Comparison of ENCODE assay signal across 34 cellular contexts in the genomic region with DNA sequence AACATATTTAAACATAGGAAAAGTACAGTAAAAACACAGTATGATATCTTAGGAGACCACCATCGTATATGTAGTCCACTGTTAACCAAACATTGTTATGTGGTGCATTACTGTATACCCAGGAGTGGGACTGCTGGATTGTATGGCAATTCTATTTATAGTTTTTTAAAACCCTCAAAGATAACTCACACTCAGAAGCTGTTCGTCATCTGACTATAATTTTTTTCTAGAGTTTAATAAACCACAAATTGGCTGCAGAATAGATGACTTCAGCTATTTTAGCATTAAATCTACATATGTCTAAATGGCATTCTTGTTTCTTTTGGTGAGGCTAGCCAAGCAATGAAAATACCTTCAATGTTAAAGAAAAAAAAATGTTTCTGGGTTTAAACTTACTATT.
"Had no signal": no experiment of that assay in that cellular context is flagged by ENCODE, and none has a peak within 500 bp of the region (broad histone marks: within the 10 kb centered on the region; RNA-seq: fewer than 3 reads in every experiment).

No MANE protein-coding gene starts in this region.

- H3K4me2 ChIP-seq: KMS-11 had no signal

- ATAC-seq: activated naive CD4-positive, alpha-beta T cell treated with anti-CD3 and anti-CD28 coated beads, Interleukin-2, amount 50 U/mL, for 72 hours; activated T-cell treated with anti-CD3 and anti-CD28 coated beads, Interleukin-2, amount 50 U/mL, for 4 hours; PC-3; Right ventricle myocardium inferior had no signal

- H3K9me3 ChIP-seq: adrenal gland, Peyer's patch had no signal

- H3K4me3 ChIP-seq: adrenal gland, Peyer's patch had no signal

- H3K4me1 ChIP-seq: adrenal gland, Peyer's patch had no signal

- H3K36me3 Mint-ChIP-seq: activated CD4-positive, alpha-beta memory T cell treated with anti-CD3 and anti-CD28 coated beads for 36 hours; brain had no signal

- H3K36me3 ChIP-seq: adrenal gland, Peyer's patch had no signal

- H3K27ac Mint-ChIP-seq: activated B cell treated with CpG ODN at 0.5 μM for 24 hours; activated CD4-positive, alpha-beta memory T cell treated with anti-CD3 and anti-CD28 coated beads for 36 hours; activated naive CD4-positive, alpha-beta T cell treated with anti-CD3 and anti-CD28 coated beads for 36 hours; activated naive CD4-positive, alpha-beta T cell treated with anti-CD3 and anti-CD28 coated beads, Interleukin-2, amount 50 U/mL, for 72 hours; activated T-helper 1 cell treated with anti-CD3 and anti-CD28 coated beads, Interleukin-12 subunit alpha, Interleukin-12 subunit beta, Interleukin-2, Interleukin-4 antibody, amounts not matched to agents 30 ng/mL and 10 ng/mL and 1 ng/mL, durations not matched to agents 14 hours and 24 hours and 36 hours; brain had no signal

- H3K4me3 Mint-ChIP-seq: activated B cell treated with CpG ODN at 0.5 μM for 24 hours; activated CD4-positive, alpha-beta memory T cell treated with anti-CD3 and anti-CD28 coated beads for 36 hours; activated naive CD4-positive, alpha-beta T cell treated with anti-CD3 and anti-CD28 coated beads for 36 hours; activated T-cell treated with anti-CD3 and anti-CD28 coated beads, Interleukin-2, amount 50 U/mL, for 4 hours; activated T-helper 1 cell treated with anti-CD3 and anti-CD28 coated beads, Interleukin-12 subunit alpha, Interleukin-12 subunit beta, Interleukin-2, Interleukin-4 antibody, amounts not matched to agents 30 ng/mL and 10 ng/mL and 1 ng/mL, durations not matched to agents 14 hours and 24 hours and 36 hours; brain had no signal

- H3K27ac ChIP-seq: adrenal gland, KMS-11, Peyer's patch, RWPE1, VCaP had no signal

- H3K9me3 Mint-ChIP-seq: activated B cell treated with CpG ODN at 0.5 μM for 24 hours; activated T-helper 1 cell treated with anti-CD3 and anti-CD28 coated beads, Interleukin-12 subunit alpha, Interleukin-12 subunit beta, Interleukin-2, Interleukin-4 antibody, amounts not matched to agents 30 ng/mL and 10 ng/mL and 1 ng/mL, durations not matched to agents 14 hours and 24 hours and 36 hours had no signal

- DNase-seq: activated B cell treated with CpG ODN at 0.5 μM for 24 hours; activated CD4-positive, alpha-beta memory T cell treated with anti-CD3 and anti-CD28 coated beads for 36 hours; activated CD4-positive, alpha-beta T cell treated with anti-CD3 and anti-CD28 coated beads for 4 hours; activated CD4-positive, alpha-beta T cell treated with anti-CD3 and anti-CD28 coated beads, Interleukin-2, amount 50 U/mL, for 1 hour; activated CD4-positive, CD25-positive, alpha-beta regulatory T cell treated with anti-CD3 and anti-CD28 coated beads, Interleukin-2, amount 50 U/mL, for 72 hours; activated CD8-positive, alpha-beta memory T cell treated with anti-CD3 and anti-CD28 coated beads, Interleukin-2, amount 50 U/mL, for 4 hours; activated gamma-delta T cell treated with Interleukin-2 at 50 U/mL for 16 hours; activated naive CD4-positive, alpha-beta T cell treated with anti-CD3 and anti-CD28 coated beads for 36 hours; activated T-cell treated with anti-CD3 and anti-CD28 coated beads for 4 hours; activated T-cell treated with anti-CD3 and anti-CD28 coated beads, Interleukin-2, amount 50 U/mL, for 4 hours; adrenal gland; caudate nucleus; cerebellar nuclear complex; NCI-H1105 treated with DMSO at 0.1 percent for 48 hours; NCI-H1436; NCI-H1694 treated with DMSO at 0.1 percent for 48 hours; NCI-H2029; NCI-H345; NCI-H524 treated with DMSO at 0.1 percent for 48 hours; NK-92 treated with Interleukin-12 subunit alpha and Interleukin-12 subunit beta, amount 100 ng/mL, for 24 hours; PC-3; Peyer's patch; SIG-M5; SW 1271; T-helper 1 cell; T-helper 2 cell; T-helper 9 cell had no signal

- H3K4me1 Mint-ChIP-seq: activated B cell treated with CpG ODN at 0.5 μM for 24 hours, brain had no signal

- H3K27me3 ChIP-seq: adrenal gland, Peyer's patch had no signal

- H3K9ac ChIP-seq: KMS-11 had no signal
